8 cellular contexts compared by ENCODE assay signal in genomic region chr20:62143118-62143975, GRCh38. TPM values are rescaled to one million over a fixed set of nuclear protein-coding genes. Genes with fewer than 3 reads are reported as not detected.
DNase-seq lines count a peak whose midpoint lies in the region; ATAC-seq, FAIRE-seq and TF ChIP-seq lines count a peak whose summit lies in the region.

TSS of gene PSMA7 (minus strand) at chr20:62143394. CDS start at chr20:62143303, 91 bp downstream.
TSS of gene SS18L1 (plus strand) at chr20:62143769. CDS start at chr20:62143821, 52 bp downstream.

- peak; percentile 67 for ATAC-seq in GM21576 (IDR thresholded peaks at IDR 0.05; ENCODE audit: unreplicated experiment)

- TF ChIP-seq CTCF in neutrophil (IDR thresholded peaks at IDR 0.05) (peak; percentile 47), subcutaneous adipose tissue (IDR thresholded peaks at IDR 0.05; ENCODE audit: low read depth) (no peak)

- DNase-seq in DMS79 treated with DMSO at 0.1 percent for 48 hours (lab: John Stamatoyannopoulos, UW), result peak; percentile 79
- DNase-seq in Jurkat, Clone E6-1 (ENCODE audit: low read depth, low spot score), result peak; percentile 64
- DNase-seq in SHP77 (lab: John Stamatoyannopoulos, UW), result peak; percentile 84 to 96
- peak; percentile 83 for DNase-seq in activated gamma-delta T cell treated with Interleukin-2 at 50 U/mL for 16 hours
- DNase-seq in frontal cortex (ENCODE audit: low spot score in 2 of 2), result peak; percentile 95 to 99

- H3K9me3 ChIP-seq in neutrophil, result no peaks in the 10 kb centered on the region

- FAIRE-seq in frontal cortex (lab: Jason Lieb, UNC), result no peak

- H3K36me3 ChIP-seq in neutrophil, result peaks cover 24% of the 10 kb centered on the region

- peak within 1 kb of the TSS; percentile 78 for H3K4me3 ChIP-seq in Jurkat, Clone E6-1 (ENCODE audit: low read length)
- peak within 1 kb of the TSS; percentile 74 to 82 for H3K4me3 ChIP-seq in neutrophil (ENCODE audit: low read depth in 1 of 2, low read length in 1 of 2)

- peaks cover 12% of the 10 kb centered on the region for H3K27me3 ChIP-seq in neutrophil

- H3K4me1 ChIP-seq in neutrophil (ENCODE audit: control insufficient read depth in 1 of 2, insufficient read depth in 1 of 2, low read depth in 1 of 2, low read length in 1 of 2), result peaks cover 34 to 38% of the 10 kb centered on the region in 2 experiments

- peak within 1 kb of the TSS; percentile 100 for H3K27ac ChIP-seq in neutrophil

RNA-seq across cellular contexts. Expression of gene PSMA7, which starts in this region (rescaled TPM):
- polyA plus RNA-seq in Jurkat, Clone E6-1 (2012; ENCODE audit: insufficient read depth, insufficient read length), result 375 TPM
- total RNA-seq in frontal cortex, result 124 TPM
- 100 to 1,000 TPM; 299 to 630 (median 399) TPM for total RNA-seq in subcutaneous adipose tissue

RNA-seq across cellular contexts. Expression of gene SS18L1, which starts in this region (rescaled TPM):
- 17.1 TPM for polyA plus RNA-seq in Jurkat, Clone E6-1 (2012; ENCODE audit: insufficient read depth, insufficient read length)
- total RNA-seq in frontal cortex, result 86.0 TPM
- 10 to 100 TPM; 10.3 to 18.3 (median 12.9) TPM for total RNA-seq in subcutaneous adipose tissue

Comparison
In these comparisons a context has a peak if more than half of its experiments do, and no peak if none do; other contexts are left out.
1. Peak in every context shown above with its lines: DNase-seq, ATAC-seq, H3K4me3 ChIP-seq and H3K27ac ChIP-seq.